Comparison of ENCODE assay signal across 27 cellular contexts in the genomic region with DNA sequence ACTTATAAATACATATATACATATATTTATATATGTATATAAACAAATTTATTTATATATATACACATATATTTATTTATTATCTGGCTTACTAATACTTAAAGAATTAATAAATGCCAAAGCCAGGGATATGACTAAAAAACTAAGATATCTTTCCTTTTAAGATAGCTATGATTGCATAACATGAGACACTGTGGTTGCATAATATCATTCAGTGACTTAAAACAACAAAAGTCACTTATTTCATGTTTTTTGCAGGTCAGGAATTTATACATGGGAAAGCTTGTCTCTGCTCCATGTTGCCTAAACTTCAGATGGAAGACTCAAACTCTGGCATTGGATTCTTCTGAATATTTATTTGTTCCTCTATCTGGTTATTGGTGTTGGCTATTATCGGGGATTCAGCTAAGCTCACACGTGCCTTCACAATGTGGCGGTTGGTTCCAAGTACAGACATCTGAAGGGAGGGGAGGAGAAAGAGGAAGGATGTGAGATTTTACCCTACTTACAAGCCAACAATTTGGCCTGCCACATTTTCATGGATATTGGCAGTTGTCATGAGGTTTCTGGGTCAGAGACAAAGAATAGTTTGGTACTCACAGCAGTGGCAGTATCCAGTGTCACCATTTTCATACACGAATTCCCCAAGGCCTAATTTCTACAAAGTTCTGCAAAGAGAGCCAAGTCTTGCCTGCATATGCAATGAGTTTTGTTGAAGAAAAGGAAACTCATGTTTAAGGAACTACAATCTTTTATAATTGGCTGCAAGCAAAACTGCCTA.
DNase-seq lines count a peak whose midpoint lies in the region; ATAC-seq and TF ChIP-seq lines count a peak whose summit lies in the region.
"Had no signal": no experiment of that assay in that cellular context is flagged by ENCODE, and none has a peak within 500 bp of the region (broad histone marks: within the 10 kb centered on the region; RNA-seq: fewer than 3 reads in every experiment).

No MANE protein-coding gene starts in this region.

- peak; percentile 32 to 38 for DNase-seq in Kasumi-1 (lab: John Stamatoyannopoulos, UW)
- peak; percentile 41 for DNase-seq in SKM-1 (lab: John Stamatoyannopoulos, UW; ENCODE audit: unreplicated experiment)
- DNase-seq in left ventricle myocardium superior, result no peak
- DNase-seq in dermis blood vessel endothelial cell, result no peak
- DNase-seq in coronary artery (ENCODE audit: low spot score), result no peak
- no peak for DNase-seq in activated CD4-positive, alpha-beta T cell treated with anti-CD3 and anti-CD28 coated beads for 1 hour
- DNase-seq: ACHN; activated B cell treated with CpG ODN at 0.5 μM for 24 hours; activated CD8-positive, alpha-beta T cell treated with anti-CD3 and anti-CD28 coated beads, Interleukin-2, amount 10 ng/mL, durations not matched to agents 7 days and 5 days; activated gamma-delta T cell treated with Interleukin-2 at 50 U/mL for 16 hours; activated T-cell treated with anti-CD3 and anti-CD28 coated beads, Interleukin-2, amount 50 U/mL, for 1 hour; brain microvascular endothelial cell; Calu3; colonic mucosa; endodermal cell; head of caudate nucleus; left cardiac atrium; naive thymus-derived CD8-positive, alpha-beta T cell; NCI-H1694 treated with DMSO at 0.1 percent for 48 hours; NCI-H2227 treated with DMSO at 0.1 percent for 48 hours; NCI-H82; ovary; SK-N-SH; T-helper 9 cell had no signal

- peak overlapping the region; percentile 6; the same call in 1 of the 2 replicates for H3K27ac ChIP-seq in 22Rv1
- H3K27ac ChIP-seq in coronary artery, result peak overlapping the region in 1 of 2 donors; percentile 26
- H3K27ac ChIP-seq: BLaER1 treated with 17β-estradiol and CSF1 and Interleukin-3, amounts not matched to agents 10 nM and 100 nM; brain microvascular endothelial cell; colonic mucosa; ovary had no signal

- H3K4me3 ChIP-seq in coronary artery, result no peak overlapping the region
- H3K4me3 ChIP-seq: BLaER1 treated with 17β-estradiol and CSF1 and Interleukin-3, amounts not matched to agents 10 nM and 100 nM; colonic mucosa; ovary had no signal

- intact Hi-C loops in left ventricle myocardium superior (cut with micrococcal nuclease), result no loop called here

- ATAC-seq in left ventricle myocardium superior (peak; percentile 62), SK-N-SH treated with all-trans-retinoic acid at 6 μM for 48 hours (no peak)
- ATAC-seq: activated CD8-positive, alpha-beta T cell treated with anti-CD3 and anti-CD28 coated beads, Interleukin-2, amount 10 ng/mL, durations not matched to agents 7 days and 5 days; naive thymus-derived CD8-positive, alpha-beta T cell had no signal

- TF ChIP-seq CTCF in 22Rv1 (IDR thresholded peaks at IDR 0.05) (no peak), coronary artery (IDR thresholded peaks at IDR 0.05) (no peak)

TF ChIP-seq in SK-N-SH treated with all-trans-retinoic acid at 6 μM for 48 hours, 23 proteins besides CTCF, POLR2A, EP300 and RAD21:
- TF ChIP-seq SNAI2 (CRISPR knock-in tag; IDR thresholded peaks at IDR 0.05) (no peak), CSDC2 (CRISPR knock-in tag; IDR thresholded peaks at IDR 0.05) (no peak), ZFP30 (CRISPR knock-in tag; IDR thresholded peaks at IDR 0.05) (no peak), ISL1 (CRISPR knock-in tag; IDR thresholded peaks at IDR 0.05) (no peak), ESRRG (CRISPR knock-in tag; IDR thresholded peaks at IDR 0.05) (no peak), ZC3H10 (CRISPR knock-in tag; IDR thresholded peaks at IDR 0.05) (no peak), ZNF565 (CRISPR knock-in tag; conservative IDR thresholded peaks at IDR 0.05; ENCODE audit: low read depth) (no peak), GLIS3 (CRISPR knock-in tag; IDR thresholded peaks at IDR 0.05) (no peak), TOX (CRISPR knock-in tag; IDR thresholded peaks at IDR 0.05; ENCODE audit: borderline replicate concordance) (no peak), ZFP3 (CRISPR knock-in tag; IDR thresholded peaks at IDR 0.05) (no peak), ZNF8 (CRISPR knock-in tag; IDR thresholded peaks at IDR 0.05) (no peak), PPARA (CRISPR knock-in tag; IDR thresholded peaks at IDR 0.05; ENCODE audit: borderline replicate concordance) (no peak), OSR1 (CRISPR knock-in tag; IDR thresholded peaks at IDR 0.05) (no peak)
- TF ChIP-seq, protein P1, sequence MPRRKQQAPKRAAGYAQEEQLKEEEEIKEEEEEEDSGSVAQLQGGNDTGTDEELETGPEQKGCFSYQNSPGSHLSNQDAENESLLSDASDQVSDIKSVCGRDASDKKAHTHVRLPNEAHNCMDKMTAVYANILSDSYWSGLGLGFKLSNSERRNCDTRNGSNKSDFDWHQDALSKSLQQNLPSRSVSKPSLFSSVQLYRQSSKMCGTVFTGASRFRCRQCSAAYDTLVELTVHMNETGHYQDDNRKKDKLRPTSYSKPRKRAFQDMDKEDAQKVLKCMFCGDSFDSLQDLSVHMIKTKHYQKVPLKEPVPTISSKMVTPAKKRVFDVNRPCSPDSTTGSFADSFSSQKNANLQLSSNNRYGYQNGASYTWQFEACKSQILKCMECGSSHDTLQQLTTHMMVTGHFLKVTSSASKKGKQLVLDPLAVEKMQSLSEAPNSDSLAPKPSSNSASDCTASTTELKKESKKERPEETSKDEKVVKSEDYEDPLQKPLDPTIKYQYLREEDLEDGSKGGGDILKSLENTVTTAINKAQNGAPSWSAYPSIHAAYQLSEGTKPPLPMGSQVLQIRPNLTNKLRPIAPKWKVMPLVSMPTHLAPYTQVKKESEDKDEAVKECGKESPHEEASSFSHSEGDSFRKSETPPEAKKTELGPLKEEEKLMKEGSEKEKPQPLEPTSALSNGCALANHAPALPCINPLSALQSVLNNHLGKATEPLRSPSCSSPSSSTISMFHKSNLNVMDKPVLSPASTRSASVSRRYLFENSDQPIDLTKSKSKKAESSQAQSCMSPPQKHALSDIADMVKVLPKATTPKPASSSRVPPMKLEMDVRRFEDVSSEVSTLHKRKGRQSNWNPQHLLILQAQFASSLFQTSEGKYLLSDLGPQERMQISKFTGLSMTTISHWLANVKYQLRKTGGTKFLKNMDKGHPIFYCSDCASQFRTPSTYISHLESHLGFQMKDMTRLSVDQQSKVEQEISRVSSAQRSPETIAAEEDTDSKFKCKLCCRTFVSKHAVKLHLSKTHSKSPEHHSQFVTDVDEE (CRISPR knock-in tag; IDR thresholded peaks at IDR 0.05), result no peak
- TF ChIP-seq, protein P2, sequence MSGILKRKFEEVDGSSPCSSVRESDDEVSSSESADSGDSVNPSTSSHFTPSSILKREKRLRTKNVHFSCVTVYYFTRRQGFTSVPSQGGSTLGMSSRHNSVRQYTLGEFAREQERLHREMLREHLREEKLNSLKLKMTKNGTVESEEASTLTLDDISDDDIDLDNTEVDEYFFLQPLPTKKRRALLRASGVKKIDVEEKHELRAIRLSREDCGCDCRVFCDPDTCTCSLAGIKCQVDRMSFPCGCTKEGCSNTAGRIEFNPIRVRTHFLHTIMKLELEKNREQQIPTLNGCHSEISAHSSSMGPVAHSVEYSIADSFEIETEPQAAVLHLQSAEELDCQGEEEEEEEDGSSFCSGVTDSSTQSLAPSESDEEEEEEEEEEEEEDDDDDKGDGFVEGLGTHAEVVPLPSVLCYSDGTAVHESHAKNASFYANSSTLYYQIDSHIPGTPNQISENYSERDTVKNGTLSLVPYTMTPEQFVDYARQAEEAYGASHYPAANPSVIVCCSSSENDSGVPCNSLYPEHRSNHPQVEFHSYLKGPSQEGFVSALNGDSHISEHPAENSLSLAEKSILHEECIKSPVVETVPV (CRISPR knock-in tag; IDR thresholded peaks at IDR 0.05), result no peak
- TF ChIP-seq, protein P3, sequence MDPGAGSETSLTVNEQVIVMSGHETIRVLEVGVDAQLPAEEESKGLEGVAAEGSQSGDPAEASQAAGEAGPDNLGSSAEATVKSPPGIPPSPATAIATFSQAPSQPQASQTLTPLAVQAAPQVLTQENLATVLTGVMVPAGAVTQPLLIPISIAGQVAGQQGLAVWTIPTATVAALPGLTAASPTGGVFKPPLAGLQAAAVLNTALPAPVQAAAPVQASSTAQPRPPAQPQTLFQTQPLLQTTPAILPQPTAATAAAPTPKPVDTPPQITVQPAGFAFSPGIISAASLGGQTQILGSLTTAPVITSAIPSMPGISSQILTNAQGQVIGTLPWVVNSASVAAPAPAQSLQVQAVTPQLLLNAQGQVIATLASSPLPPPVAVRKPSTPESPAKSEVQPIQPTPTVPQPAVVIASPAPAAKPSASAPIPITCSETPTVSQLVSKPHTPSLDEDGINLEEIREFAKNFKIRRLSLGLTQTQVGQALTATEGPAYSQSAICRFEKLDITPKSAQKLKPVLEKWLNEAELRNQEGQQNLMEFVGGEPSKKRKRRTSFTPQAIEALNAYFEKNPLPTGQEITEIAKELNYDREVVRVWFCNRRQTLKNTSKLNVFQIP (CRISPR knock-in tag; IDR thresholded peaks at IDR 0.05; ENCODE audit: borderline replicate concordance, low read depth), result no peak

Comparison
In these comparisons a context has a peak if more than half of its experiments do, and no peak if none do; other contexts are left out.
1. DNase-seq: peak in Kasumi-1 (2 of 2) and SKM-1 (single experiment); none in left ventricle myocardium superior (single experiment), dermis blood vessel endothelial cell (single experiment), coronary artery (single experiment) and activated CD4-positive, alpha-beta T cell treated with anti-CD3 and anti-CD28 coated beads for 1 hour (single experiment).